Comparison of ENCODE assay signal across 21 cellular contexts in the genomic region with DNA sequence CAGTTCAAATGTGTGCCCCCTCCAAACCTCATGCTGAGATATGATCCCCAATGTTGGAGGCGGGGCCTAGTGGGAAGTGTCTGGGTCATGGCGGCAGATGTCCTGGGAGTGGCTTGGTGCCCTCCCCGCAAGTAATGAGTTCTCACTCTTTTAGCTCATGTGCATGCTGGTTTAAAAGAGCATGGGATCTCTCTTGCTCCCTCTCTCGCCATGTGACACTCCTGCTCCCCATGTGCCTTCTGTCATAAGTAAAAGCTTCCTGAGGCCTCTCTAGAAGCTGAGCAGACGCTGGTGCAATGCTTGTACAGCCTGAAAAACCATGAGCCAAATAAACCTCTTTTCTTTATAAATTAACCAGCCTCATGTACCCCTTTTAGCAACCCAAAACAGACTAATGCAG.
"Had no signal": no experiment of that assay in that cellular context is flagged by ENCODE, and none has a peak within 500 bp of the region (broad histone marks: within the 10 kb centered on the region; RNA-seq: fewer than 3 reads in every experiment).

No MANE protein-coding gene starts in this region.

- H3K4me1 ChIP-seq: body of pancreas, neural progenitor cell, prostate gland had no signal

- H3K4me3 Mint-ChIP-seq: activated CD4-positive, alpha-beta T cell treated with anti-CD3 and anti-CD28 coated beads, Interleukin-2, amount 10 ng/mL, durations not matched to agents 7 days and 5 days; activated naive CD4-positive, alpha-beta T cell treated with anti-CD3 and anti-CD28 coated beads for 36 hours; activated T-cell treated with anti-CD3 and anti-CD28 coated beads, Interleukin-2, amount 50 U/mL, for 4 hours; neural progenitor cell; stimulated activated naive CD8-positive, alpha-beta T cell treated with anti-CD3 and anti-CD28 coated beads, Interleukin-15, amount 100 ng/mL, for 72 hours; type B pancreatic cell had no signal

- H2AFZ ChIP-seq: neural progenitor cell had no signal

- H3K27me3 ChIP-seq: body of pancreas, dorsolateral prefrontal cortex, left lung, neural progenitor cell had no signal

- H3K27ac Mint-ChIP-seq: activated CD4-positive, alpha-beta T cell treated with anti-CD3 and anti-CD28 coated beads, Interleukin-2, amount 10 ng/mL, durations not matched to agents 7 days and 5 days; activated naive CD4-positive, alpha-beta T cell treated with anti-CD3 and anti-CD28 coated beads for 36 hours; neural progenitor cell; type B pancreatic cell had no signal

- H3K9ac ChIP-seq: neural progenitor cell had no signal

- H3K9me3 Mint-ChIP-seq: activated CD4-positive, alpha-beta T cell treated with anti-CD3 and anti-CD28 coated beads, Interleukin-2, amount 10 ng/mL, durations not matched to agents 7 days and 5 days; activated naive CD4-positive, alpha-beta T cell treated with anti-CD3 and anti-CD28 coated beads for 36 hours; activated T-cell treated with anti-CD3 and anti-CD28 coated beads, Interleukin-2, amount 50 U/mL, for 4 hours; neural progenitor cell; stimulated activated naive CD8-positive, alpha-beta T cell treated with anti-CD3 and anti-CD28 coated beads, Interleukin-15, amount 100 ng/mL, for 72 hours; type B pancreatic cell had no signal

- H3K4me2 ChIP-seq: neural progenitor cell had no signal

- DNase-seq: activated CD4-positive, alpha-beta T cell treated with anti-CD3 and anti-CD28 coated beads, Interleukin-2, amount 10 ng/mL, durations not matched to agents 7 days and 5 days; activated CD4-positive, CD25-positive, alpha-beta regulatory T cell; activated CD8-positive, alpha-beta memory T cell treated with anti-CD3 and anti-CD28 coated beads, Interleukin-2, amount 50 U/mL, for 4 hours; activated naive CD4-positive, alpha-beta T cell treated with anti-CD3 and anti-CD28 coated beads for 36 hours; activated T-cell treated with anti-CD3 and anti-CD28 coated beads, Interleukin-2, amount 50 U/mL, for 4 hours; body of pancreas; caudate nucleus; dorsolateral prefrontal cortex; erythroblast; head of caudate nucleus; left lung; mammary epithelial cell; right cardiac atrium; stimulated activated CD4-positive, alpha-beta T cell treated with anti-CD3 and anti-CD28 coated beads, Interleukin-4, amount 100 ng/mL, for 1 hour; stimulated activated naive CD8-positive, alpha-beta T cell treated with anti-CD3 and anti-CD28 coated beads, Interleukin-15, amount 100 ng/mL, for 72 hours had no signal

- H3K4me3 ChIP-seq: body of pancreas, dorsolateral prefrontal cortex, left lung, neural progenitor cell, prostate gland, skin epidermis had no signal

- H3K36me3 ChIP-seq: left lung, neural progenitor cell, prostate gland had no signal

- H3K27me3 Mint-ChIP-seq: activated CD4-positive, alpha-beta T cell treated with anti-CD3 and anti-CD28 coated beads, Interleukin-2, amount 10 ng/mL, durations not matched to agents 7 days and 5 days; stimulated activated naive CD8-positive, alpha-beta T cell treated with anti-CD3 and anti-CD28 coated beads, Interleukin-15, amount 100 ng/mL, for 72 hours; type B pancreatic cell had no signal

- FAIRE-seq: colon, frontal cortex had no signal

- H3K9me3 ChIP-seq: body of pancreas, left lung, prostate gland had no signal

- ATAC-seq: activated T-cell treated with anti-CD3 and anti-CD28 coated beads, Interleukin-2, amount 50 U/mL, for 4 hours; body of pancreas; left lung; right cardiac atrium; stimulated activated naive CD8-positive, alpha-beta T cell treated with anti-CD3 and anti-CD28 coated beads, Interleukin-15, amount 100 ng/mL, for 72 hours had no signal

- H3K36me3 Mint-ChIP-seq: neural progenitor cell, type B pancreatic cell had no signal

- H3K27ac ChIP-seq: body of pancreas, dorsolateral prefrontal cortex, left lung, neural progenitor cell, prostate gland, skin epidermis had no signal
